ENCODE assay signal across 17 cellular contexts in genomic region chr1:9305216-9305615, GRCh38. TPM values are rescaled to one million over a fixed set of nuclear protein-coding genes. Genes with fewer than 3 reads are reported as not detected.
A peak's percentile ranks its signal among the peaks of the same experiment; 100 is the strongest.
DNase-seq lines count a peak whose midpoint lies in the region; ATAC-seq and TF ChIP-seq lines count a peak whose summit lies in the region.
"Had no signal": no experiment of that assay in that cellular context is flagged by ENCODE, and none has a peak within 500 bp of the region (broad histone marks: within the 10 kb centered on the region; RNA-seq: fewer than 3 reads in every experiment).

No MANE protein-coding gene starts in this region.

- no peak overlapping the region for H3K4me3 Mint-ChIP-seq in MCF 10A (ENCODE audit: unreplicated experiment)
- H3K4me3 Mint-ChIP-seq: H9 had no signal

- H3K4me3 ChIP-seq in mammary epithelial cell (replicated peaks in 1 of 3; ENCODE audit: insufficient read depth in 1 of 3, low read depth in 2 of 3, low read length in 3 of 3), result no peak overlapping the region
- H3K4me3 ChIP-seq in esophagus muscularis mucosa, result peak overlapping the region in 1 of 4 donors; percentile 6
- no peak overlapping the region for H3K4me3 ChIP-seq in trophoblast cell (ENCODE audit: low read depth, low read length)

- 100% methylated on average over 14 of the region's 14 CpGs for whole genome bisulfite sequencing in mammary epithelial cell (ENCODE audit: low coverage, missing lambda C conversion rate)
- 89% methylated on average over 9 of the region's 14 CpGs for WGBS in esophagus muscularis mucosa
- no CpG with 5 or more reads among the region's 14 CpGs for WGBS in trophoblast cell (ENCODE audit: extremely low coverage, insufficient coverage, insufficient read length)

- no peak for TF ChIP-seq EP300 in esophagus muscularis mucosa (IDR thresholded peaks at IDR 0.05)

- peak overlapping the region; percentile 86 for H3K27ac Mint-ChIP-seq in MCF 10A (ENCODE audit: low read depth, unreplicated experiment)

- H3K36me3 ChIP-seq in mammary epithelial cell (ENCODE audit: insufficient read depth, low read length) (no peaks in the 10 kb centered on the region), esophagus muscularis mucosa (peaks cover 0 to 16% (median 0%) of the 10 kb centered on the region in 4 donors), trophoblast cell (ENCODE audit: control insufficient read depth in 1 of 2, insufficient read depth in 2 of 2, low read length in 2 of 2) (peaks cover 57 to 70% of the 10 kb centered on the region in 2 experiments)

- no peak overlapping the region for H4K8ac ChIP-seq in trophoblast cell (ENCODE audit: low read depth, low read length)

- H3K9me3 Mint-ChIP-seq in MCF 10A (ENCODE audit: unreplicated experiment), result no peaks in the 10 kb centered on the region
- H3K9me3 Mint-ChIP-seq: H9 had no signal

- H3K27ac ChIP-seq in mammary epithelial cell (ENCODE audit: insufficient read depth, low read depth, low read length) (no peak overlapping the region), esophagus muscularis mucosa (replicated peaks in 1 of 4) (peak overlapping the region; percentile 0 to 85 (median 78)), trophoblast cell (ENCODE audit: low read depth, low read length) (no peak overlapping the region)
- H3K27ac ChIP-seq: 22Rv1 had no signal

- H3K9ac ChIP-seq in mammary epithelial cell (ENCODE audit: insufficient read depth, low read length) (no peak overlapping the region), trophoblast cell (ENCODE audit: low read length) (peak overlapping the region; percentile 8)

- H4K91ac ChIP-seq in trophoblast cell (ENCODE audit: low read depth, low read length), result peak overlapping the region; percentile 3

- H3K18ac ChIP-seq in trophoblast cell (ENCODE audit: low read length), result peak overlapping the region; percentile 35

- DNase-seq in MCF 10A (ENCODE audit: unreplicated experiment), result no peak
- DNase-seq in mammary epithelial cell, result no peak
- DNase-seq in esophagus muscularis mucosa (ENCODE audit: extremely low spot score), result no peak
- no peak for DNase-seq in trophoblast cell
- DNase-seq in ecto neural progenitor cell (ENCODE audit: low spot score), result no peak
- DNase-seq in activated effector memory CD4-positive, alpha-beta T cell treated with anti-CD3 and anti-CD28 coated beads, Interleukin-2, amount 50 U/mL, for 16 hours, result no peak
- DNase-seq: C1 segment of cervical spinal cord, DMS153, H9, NCI-H446 treated with DMSO at 0.1 percent for 48 hours, NCI-H774, SHP77 had no signal

- H2AFZ ChIP-seq in mammary epithelial cell (ENCODE audit: low read depth, low read length), result no peak overlapping the region
- H2AFZ ChIP-seq in trophoblast cell (ENCODE audit: insufficient read depth, low read length, poor library complexity), result no peak overlapping the region

- intact Hi-C loops in MCF 10A (cut with micrococcal nuclease), result no loop called here
- intact Hi-C loops in mammary epithelial cell (cut with micrococcal nuclease), result no loop called here
- intact Hi-C loops in esophagus muscularis mucosa (cut with DNase I), result no loop called here

- H2AK5ac ChIP-seq in trophoblast cell (ENCODE audit: low read length), result peak overlapping the region; percentile 65

- ATAC-seq in HG02759 (IDR thresholded peaks at IDR 0.05; ENCODE audit: unreplicated experiment) (no peak), HG03175 (IDR thresholded peaks at IDR 0.05; ENCODE audit: unreplicated experiment) (no peak)
- ATAC-seq: Panc1, SK-N-SH treated with all-trans-retinoic acid at 6 μM for 48 hours had no signal

- H3K4me2 ChIP-seq in mammary epithelial cell (ENCODE audit: insufficient read depth, low read depth, low read length), result no peak overlapping the region
- H3K4me2 ChIP-seq in trophoblast cell (ENCODE audit: low read length), result no peak overlapping the region

- H2BK12ac ChIP-seq in trophoblast cell (ENCODE audit: low read length), result peak overlapping the region; percentile 28

- no peak overlapping the region for H2BK5ac ChIP-seq in trophoblast cell (ENCODE audit: low read depth, low read length, poor library complexity)

- peak overlapping the region; percentile 32 for H4K12ac ChIP-seq in trophoblast cell (ENCODE audit: low read depth, low read length)

- peaks cover 5% of the 10 kb centered on the region for H3K36me3 Mint-ChIP-seq in MCF 10A (ENCODE audit: insufficient read depth, unreplicated experiment)

- CTCF ChIA-PET in MCF 10A (lab: Yijun Ruan, JAX), result no interaction called here
- CTCF ChIA-PET in mammary epithelial cell (lab: Charles Lee; ENCODE audit: low non-redundant PET), result no interaction called here

- in situ Hi-C loops in mammary epithelial cell (cut with MboI; ENCODE audit: low sequenced_read_pairs in 2 of 2), result no loop called here

- TF ChIP-seq CTCF in MCF 10A (IDR thresholded peaks at IDR 0.05; ENCODE audit: unreplicated experiment) (no peak), mammary epithelial cell (conservative IDR thresholded peaks at IDR 0.05 in 1 of 2, IDR thresholded peaks at IDR 0.05 in 1 of 2; ENCODE audit: extremely low read depth in 1 of 2, insufficient read depth in 1 of 2, low read depth in 1 of 2, low read length in 2 of 2) (no peak), esophagus muscularis mucosa (IDR thresholded peaks at IDR 0.05) (no peak)

- no peak overlapping the region for H2BK120ac ChIP-seq in trophoblast cell (ENCODE audit: insufficient read depth, low read length, poor library complexity)

- peaks cover 48% of the 10 kb centered on the region for H3K4me1 Mint-ChIP-seq in MCF 10A (ENCODE audit: insufficient read depth, unreplicated experiment)

- H3K4me1 ChIP-seq in mammary epithelial cell (ENCODE audit: insufficient read depth, low read length), result peaks cover 32% of the 10 kb centered on the region
- peaks cover 42 to 100% (median 97%) of the 10 kb centered on the region in 4 donors for H3K4me1 ChIP-seq in esophagus muscularis mucosa
- peaks cover 60 to 71% of the 10 kb centered on the region in 2 experiments for H3K4me1 ChIP-seq in trophoblast cell (ENCODE audit: control insufficient read depth in 1 of 2, insufficient read depth in 2 of 2, low read length in 2 of 2)

- dilution Hi-C loops in mammary epithelial cell (cut with HindIII; ENCODE audit: low sequenced_read_pairs), result loop anchor here (10.0 kb wide), 1 partner anchor 50 kb away; no protein-coding TSS in a partner anchor

- H3K4ac ChIP-seq in trophoblast cell (ENCODE audit: low read depth, low read length), result peak overlapping the region; percentile 97

- H3K27me3 Mint-ChIP-seq in MCF 10A (ENCODE audit: insufficient read depth, unreplicated experiment), result no peaks in the 10 kb centered on the region

- no peaks in the 10 kb centered on the region for H3K9me3 ChIP-seq in mammary epithelial cell (replicated peaks; ENCODE audit: insufficient read depth, low read length)
- no peaks in the 10 kb centered on the region for H3K9me3 ChIP-seq in esophagus muscularis mucosa
- peaks cover 2% of the 10 kb centered on the region for H3K9me3 ChIP-seq in trophoblast cell (ENCODE audit: insufficient read depth, low read depth, low read length)

- H3K23ac ChIP-seq in trophoblast cell (ENCODE audit: low read length), result no peak overlapping the region

- no peaks in the 10 kb centered on the region for H4K20me1 ChIP-seq in mammary epithelial cell (ENCODE audit: insufficient read depth, low read length)

- H3K14ac ChIP-seq in trophoblast cell (ENCODE audit: low read length), result peak overlapping the region; percentile 50

- peaks cover 15% of the 10 kb centered on the region for H3K79me1 ChIP-seq in trophoblast cell (ENCODE audit: low read length)

- no peak for TF ChIP-seq POLR2A in esophagus muscularis mucosa (IDR thresholded peaks at IDR 0.05; ENCODE audit: low read depth)

- POLR2A ChIA-PET in MCF 10A (lab: Yijun Ruan, JAX), result interaction anchor here (0.7 to 1.1 kb wide), 3 partner anchors 9 to 16 kb away, joined by 3 read pairs; no protein-coding TSS in a partner anchor

- H3K27me3 ChIP-seq in mammary epithelial cell (ENCODE audit: insufficient read depth, low read length), result no peaks in the 10 kb centered on the region
- no peaks in the 10 kb centered on the region for H3K27me3 ChIP-seq in esophagus muscularis mucosa
- no peaks in the 10 kb centered on the region for H3K27me3 ChIP-seq in trophoblast cell (ENCODE audit: insufficient read depth, low read length)

- H3K79me2 ChIP-seq in mammary epithelial cell (ENCODE audit: insufficient read depth, low read length), result peaks cover 92% of the 10 kb centered on the region
- peaks cover 73% of the 10 kb centered on the region for H3K79me2 ChIP-seq in trophoblast cell (ENCODE audit: control insufficient read depth, insufficient read depth, low read length, poor library complexity)

- BruUV-seq in MCF 10A (replicated peaks; lab: Mats Ljungman, UMichigan) (no TSS peak), mammary epithelial cell (replicated peaks; lab: Mats Ljungman, UMichigan) (no TSS peak)

RNA-seq across cellular contexts. Expression of gene SPSB1, which starts 12.5 kb away (rescaled TPM):
- total RNA-seq in MCF 10A (2022), result 8.2 and 16.2 TPM in 2 replicates
- 10 to 100 TPM; 18.2 to 56.7 TPM for total RNA-seq in mammary epithelial cell
- polyA plus RNA-seq in mammary epithelial cell, result 13.2 TPM
- 17.3 TPM for polyA minus RNA-seq in mammary epithelial cell
- 100 to 1,000 TPM in 2 of 4 donors, 10 to 100 TPM in 2; 61.0 to 104 (median 97.4) TPM for total RNA-seq in esophagus muscularis mucosa
- 85.2 and 90.2 TPM in 2 replicates for polyA plus RNA-seq in trophoblast cell (2013)

Comparison
In these comparisons a context has a peak if more than half of its experiments do, and no peak if none do; other contexts are left out.
1. H3K27ac ChIP-seq: peak in esophagus muscularis mucosa (4 of 4); none in mammary epithelial cell (single experiment) and trophoblast cell (single experiment).